8 cellular contexts compared by ENCODE assay signal in genomic region chrX:276588-277171, GRCh38. TPM values are rescaled to one million over a fixed set of nuclear protein-coding genes. Genes with fewer than 3 reads are reported as not detected.
DNase-seq lines count a peak whose midpoint lies in the region; ATAC-seq and TF ChIP-seq lines count a peak whose summit lies in the region.

No MANE protein-coding gene starts in this region.

- no peaks in the 10 kb centered on the region for H3K36me3 Mint-ChIP-seq in activated B cell treated with CpG ODN at 0.5 μM for 24 hours (ENCODE audit: low read depth)
- no peaks in the 10 kb centered on the region for H3K36me3 Mint-ChIP-seq in osteocyte (ENCODE audit: unreplicated experiment)

- ATAC-seq in GM18508 (IDR thresholded peaks at IDR 0.05; ENCODE audit: insufficient read depth, unreplicated experiment) (peak; percentile 23), HG02981 (IDR thresholded peaks at IDR 0.05; ENCODE audit: unreplicated experiment) (peak; percentile 33), activated B cell treated with CpG ODN at 0.5 μM for 24 hours (ENCODE audit: low read depth) (peak; percentile 57)

- CTCF ChIA-PET in activated B cell treated with CpG ODN at 0.5 μM for 24 hours (lab: Charles Lee) = no interaction called here

- H3K27ac Mint-ChIP-seq in activated B cell treated with CpG ODN at 0.5 μM for 24 hours (no peak overlapping the region), osteocyte (ENCODE audit: unreplicated experiment) (no peak overlapping the region)

- H3K27me3 Mint-ChIP-seq in activated B cell treated with CpG ODN at 0.5 μM for 24 hours (no peaks in the 10 kb centered on the region), osteocyte (ENCODE audit: unreplicated experiment) (no peaks in the 10 kb centered on the region)

- H3K9me3 Mint-ChIP-seq in activated B cell treated with CpG ODN at 0.5 μM for 24 hours (no peaks in the 10 kb centered on the region), osteocyte (ENCODE audit: unreplicated experiment) (no peaks in the 10 kb centered on the region)

- peak; percentile 34 for DNase-seq in activated B cell treated with CpG ODN at 0.5 μM for 24 hours
- DNase-seq in fibroblast of the aortic adventitia (ENCODE audit: low read depth) = peak; percentile 43
- DNase-seq in osteocyte (ENCODE audit: extremely low spot score, unreplicated experiment) = no peak
- no peak for DNase-seq in COLO829 (ENCODE audit: low spot score)
- no peak for DNase-seq in NCI-H2107 treated with DMSO at 0.1 percent for 48 hours (lab: John Stamatoyannopoulos, UW; ENCODE audit: unreplicated experiment)
- no peak for DNase-seq in NCI-H1694 treated with DMSO at 0.1 percent for 48 hours (lab: John Stamatoyannopoulos, UW)

- intact Hi-C loops in activated B cell treated with CpG ODN at 0.5 μM for 24 hours (cut with micrococcal nuclease) = no loop called here

- H3K4me1 Mint-ChIP-seq in activated B cell treated with CpG ODN at 0.5 μM for 24 hours = peaks cover 17% of the 10 kb centered on the region
- peaks cover 14% of the 10 kb centered on the region for H3K4me1 Mint-ChIP-seq in osteocyte (ENCODE audit: unreplicated experiment)

- no peak for TF ChIP-seq CTCF in activated B cell treated with CpG ODN at 0.5 μM for 24 hours (IDR thresholded peaks at IDR 0.05)
- TF ChIP-seq CTCF in fibroblast of the aortic adventitia (IDR thresholded peaks at IDR 0.05; ENCODE audit: insufficient read depth, low read length) = no peak
- TF ChIP-seq CTCF in osteocyte (IDR thresholded peaks at IDR 0.05) = no peak

- H3K4me3 ChIP-seq in fibroblast of the aortic adventitia (ENCODE audit: low read depth, low read length) = peak overlapping the region; percentile 72

- POLR2A ChIA-PET in activated B cell treated with CpG ODN at 0.5 μM for 24 hours (lab: Charles Lee) = no interaction called here

- H3K4me3 Mint-ChIP-seq in activated B cell treated with CpG ODN at 0.5 μM for 24 hours (peak overlapping the region; percentile 81), osteocyte (ENCODE audit: unreplicated experiment) (peak overlapping the region; percentile 65)

RNA-seq across cellular contexts. Expression of gene PLCXD1, which starts 4.5 kb away (rescaled TPM):
- total RNA-seq in activated B cell treated with CpG ODN at 0.5 μM for 24 hours (19.5 and 23.8 TPM in 2 replicates), fibroblast of the aortic adventitia (ENCODE audit: low replicate concordance) (7.8 and 9.5 TPM in 2 replicates), osteocyte (10.9 and 12.1 TPM in 2 replicates)

RNA-seq across cellular contexts. Expression of gene GTPBP6, which starts 41.9 kb away (rescaled TPM):
- total RNA-seq in activated B cell treated with CpG ODN at 0.5 μM for 24 hours = 69.9 and 75.6 TPM in 2 replicates
- 20.3 and 28.8 TPM in 2 replicates for total RNA-seq in fibroblast of the aortic adventitia (ENCODE audit: low replicate concordance)
- 47.5 and 49.9 TPM in 2 replicates for total RNA-seq in osteocyte

Comparison
In these comparisons a context has a peak if more than half of its experiments do, and no peak if none do; other contexts are left out.
1. DNase-seq: peak in activated B cell treated with CpG ODN at 0.5 μM for 24 hours (single experiment) and fibroblast of the aortic adventitia (single experiment); none in osteocyte (single experiment), COLO829 (single experiment), NCI-H2107 treated with DMSO at 0.1 percent for 48 hours (single experiment) and NCI-H1694 treated with DMSO at 0.1 percent for 48 hours (single experiment).
2. Peak in every context shown above with its lines, with median percentiles within 50 percentile points of each other: ATAC-seq.